ENCODE assay signal across 8 cellular contexts in genomic region chr1:109213345-109213823, GRCh38. TPM values are rescaled to one million over a fixed set of nuclear protein-coding genes. Genes with fewer than 3 reads are reported as not detected.
A peak's percentile ranks its signal among the peaks of the same experiment; 100 is the strongest.
DNase-seq lines count a peak whose midpoint lies in the region; ATAC-seq lines count a peak whose summit lies in the region.

No MANE protein-coding gene starts in this region.

- H3K36me3 Mint-ChIP-seq in T-helper 1 cell treated with Interleukin-12 subunit alpha and Interleukin-12 subunit beta and Interleukin-4 antibody, amounts not matched to agents 30 μg/mL and 1 μg/mL, for 36 hours (ENCODE audit: low read depth) = peaks cover 22% of the 10 kb centered on the region
- H3K36me3 Mint-ChIP-seq in activated CD4-positive, alpha-beta memory T cell treated with anti-CD3 and anti-CD28 coated beads, Interleukin-2, amount 10 ng/mL, durations not matched to agents 7 days and 5 days (ENCODE audit: low read depth) = peaks cover 34% of the 10 kb centered on the region

- CTCF ChIA-PET in activated CD4-positive, alpha-beta memory T cell treated with anti-CD3 and anti-CD28 coated beads, Interleukin-2, amount 10 ng/mL, durations not matched to agents 7 days and 5 days (lab: Charles Lee) = interaction anchor here (0.9 to 2.1 kb wide), 12 partner anchors 9 to 771 kb away, joined by 3 to 9 read pairs (median 5); partner anchors contain the start of gene AHCYL1

- H3K9me3 Mint-ChIP-seq in T-helper 1 cell treated with Interleukin-12 subunit alpha and Interleukin-12 subunit beta and Interleukin-4 antibody, amounts not matched to agents 30 μg/mL and 1 μg/mL, for 36 hours = no peaks in the 10 kb centered on the region
- H3K9me3 Mint-ChIP-seq in activated CD4-positive, alpha-beta memory T cell treated with anti-CD3 and anti-CD28 coated beads, Interleukin-2, amount 10 ng/mL, durations not matched to agents 7 days and 5 days = no peaks in the 10 kb centered on the region

- POLR2A ChIA-PET in activated CD4-positive, alpha-beta memory T cell treated with anti-CD3 and anti-CD28 coated beads, Interleukin-2, amount 10 ng/mL, durations not matched to agents 7 days and 5 days (lab: Charles Lee) = interaction anchor here (0.7 to 4.2 kb wide), 19 partner anchors 9 to 1662 kb away, joined by 3 to 28 read pairs (median 5); partner anchors contain the start of genes AMPD2, ATXN7L2, GNAI3 and GNAT2

- no peak for ATAC-seq in HG03520 (IDR thresholded peaks at IDR 0.05; ENCODE audit: unreplicated experiment)
- ATAC-seq in GM21737 (IDR thresholded peaks at IDR 0.05; ENCODE audit: unreplicated experiment) = no peak

- peaks cover 10% of the 10 kb centered on the region for H3K4me1 ChIP-seq in iPS-18a (ENCODE audit: control insufficient read depth, low read depth, low read length)
- peaks cover 0 to 28% (median 20%) of the 10 kb centered on the region in 5 donors for H3K4me1 ChIP-seq in subcutaneous abdominal adipose tissue (ENCODE audit: control insufficient read depth in 5 of 5, insufficient read depth in 5 of 5, low read length in 5 of 5)

- DNase-seq in T-helper 1 cell (no peak), glomerular visceral epithelial cell (ENCODE audit: extremely low spot score) (no peak)
- DNase-seq in activated CD4-positive, alpha-beta memory T cell treated with anti-CD3 and anti-CD28 coated beads, Interleukin-2, amount 10 ng/mL, durations not matched to agents 7 days and 5 days = no peak

- H3K9me3 ChIP-seq in iPS-18a (ENCODE audit: control insufficient read depth, low read depth, low read length) (no peaks in the 10 kb centered on the region), subcutaneous abdominal adipose tissue (ENCODE audit: control insufficient read depth in 5 of 5, low read length in 5 of 5) (no peaks in the 10 kb centered on the region)

- no peaks in the 10 kb centered on the region for H3K36me3 ChIP-seq in iPS-18a (ENCODE audit: control insufficient read depth, low read depth, low read length)
- H3K36me3 ChIP-seq in subcutaneous abdominal adipose tissue (ENCODE audit: control insufficient read depth in 5 of 5, insufficient read depth in 5 of 5, low read length in 5 of 5) = peaks cover 0 to under 1% (median 0%) of the 10 kb centered on the region in 5 donors

- peak overlapping the region; percentile 92 for H3K4me3 Mint-ChIP-seq in T-helper 1 cell treated with Interleukin-12 subunit alpha and Interleukin-12 subunit beta and Interleukin-4 antibody, amounts not matched to agents 30 μg/mL and 1 μg/mL, for 36 hours
- peak overlapping the region; percentile 98 for H3K4me3 Mint-ChIP-seq in activated CD4-positive, alpha-beta memory T cell treated with anti-CD3 and anti-CD28 coated beads, Interleukin-2, amount 10 ng/mL, durations not matched to agents 7 days and 5 days

- H3K27me3 Mint-ChIP-seq in T-helper 1 cell treated with Interleukin-12 subunit alpha and Interleukin-12 subunit beta and Interleukin-4 antibody, amounts not matched to agents 30 μg/mL and 1 μg/mL, for 36 hours (ENCODE audit: low read depth) = peaks cover 7% of the 10 kb centered on the region
- peaks cover 7% of the 10 kb centered on the region for H3K27me3 Mint-ChIP-seq in activated CD4-positive, alpha-beta memory T cell treated with anti-CD3 and anti-CD28 coated beads, Interleukin-2, amount 10 ng/mL, durations not matched to agents 7 days and 5 days

- peaks cover 25% of the 10 kb centered on the region for H3K4me1 Mint-ChIP-seq in T-helper 1 cell treated with Interleukin-12 subunit alpha and Interleukin-12 subunit beta and Interleukin-4 antibody, amounts not matched to agents 30 μg/mL and 1 μg/mL, for 36 hours (ENCODE audit: low read depth)
- peaks cover 33% of the 10 kb centered on the region for H3K4me1 Mint-ChIP-seq in activated CD4-positive, alpha-beta memory T cell treated with anti-CD3 and anti-CD28 coated beads, Interleukin-2, amount 10 ng/mL, durations not matched to agents 7 days and 5 days

- no peak overlapping the region for H3K9ac ChIP-seq in iPS-18a (ENCODE audit: low read length)
- peak overlapping the region in 3 of 5 donors; percentile 43 to 49 (median 48) for H3K9ac ChIP-seq in subcutaneous abdominal adipose tissue (ENCODE audit: low read length in 5 of 5)

- H3K4me3 ChIP-seq in iPS-18a (ENCODE audit: low read length) (peak overlapping the region; percentile 78), subcutaneous abdominal adipose tissue (ENCODE audit: low read depth in 1 of 5, low read length in 5 of 5) (peak overlapping the region; percentile 79 to 100 (median 90))

- no peaks in the 10 kb centered on the region for H3K27me3 ChIP-seq in iPS-18a (ENCODE audit: control insufficient read depth, insufficient read depth, low read length)
- H3K27me3 ChIP-seq in subcutaneous abdominal adipose tissue (ENCODE audit: control insufficient read depth in 5 of 5, insufficient read depth in 4 of 5, low read length in 5 of 5) = peaks cover 0 to 2% (median 0%) of the 10 kb centered on the region in 5 donors

- H3K27ac ChIP-seq in iPS-18a (ENCODE audit: low read length) (no peak overlapping the region), subcutaneous abdominal adipose tissue (ENCODE audit: low read depth, low read length) (peak overlapping the region; percentile 92)

- H3K27ac Mint-ChIP-seq in T-helper 1 cell treated with Interleukin-12 subunit alpha and Interleukin-12 subunit beta and Interleukin-4 antibody, amounts not matched to agents 30 μg/mL and 1 μg/mL, for 36 hours = peak overlapping the region; percentile 93
- peak overlapping the region; percentile 87 for H3K27ac Mint-ChIP-seq in activated CD4-positive, alpha-beta memory T cell treated with anti-CD3 and anti-CD28 coated beads, Interleukin-2, amount 10 ng/mL, durations not matched to agents 7 days and 5 days

RNA-seq across cellular contexts. Expression of gene SARS1, which starts 0.3 kb away (rescaled TPM):
- 100 to 1,000 TPM; 193 to 195 TPM for total RNA-seq in activated CD4-positive, alpha-beta memory T cell treated with anti-CD3 and anti-CD28 coated beads, Interleukin-2, amount 10 ng/mL, durations not matched to agents 7 days and 5 days

RNA-seq across cellular contexts. Expression of gene CELSR2, which starts 36.0 kb away (rescaled TPM):
- 1 to 10 TPM; 2.0 to 2.2 TPM for total RNA-seq in activated CD4-positive, alpha-beta memory T cell treated with anti-CD3 and anti-CD28 coated beads, Interleukin-2, amount 10 ng/mL, durations not matched to agents 7 days and 5 days
